ENCODE assay signal across 1 cellular context in the genomic region with DNA sequence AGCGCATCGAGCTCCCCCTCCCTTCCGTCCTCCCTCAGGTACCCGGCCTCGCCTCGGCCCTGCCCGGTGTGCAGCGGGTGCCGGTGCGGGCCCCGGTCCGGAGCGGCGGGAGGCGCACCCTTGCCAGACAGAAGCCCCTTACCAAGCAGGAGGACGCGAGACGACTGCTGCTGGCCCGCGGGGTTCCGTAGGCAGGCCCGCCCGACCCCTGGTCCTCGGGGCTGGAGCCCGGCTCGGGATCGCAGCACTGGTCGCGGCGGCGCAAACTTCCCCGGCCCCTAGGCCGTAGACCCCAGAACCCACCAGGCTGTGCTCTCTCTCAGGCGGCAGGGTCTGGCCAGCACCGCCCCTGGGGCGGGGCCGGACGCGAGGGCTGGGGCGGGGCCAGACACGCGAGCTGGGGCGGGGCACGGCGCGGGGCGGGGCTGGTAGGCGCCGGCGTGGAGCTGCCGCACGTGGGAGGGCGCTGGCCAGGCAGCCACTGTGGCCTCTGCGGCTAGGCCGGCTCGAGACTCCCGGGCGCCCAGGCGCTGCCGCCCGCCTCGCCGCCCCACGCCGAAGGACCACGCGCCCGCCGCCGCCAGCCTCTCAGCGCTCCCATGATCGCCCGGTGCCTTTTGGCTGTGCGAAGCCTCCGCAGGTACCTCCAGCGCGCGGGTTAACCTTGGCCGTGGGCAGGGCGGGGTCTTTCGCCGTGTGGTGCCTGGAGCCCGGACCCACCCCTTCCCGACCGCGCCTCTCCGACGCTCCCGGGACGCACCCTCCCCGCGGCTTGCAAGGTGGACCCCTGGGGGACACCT.
TF ChIP-seq lines count a peak whose summit lies in the region.

Gene NLN (plus strand): TSS at position 431 of the 800 bp plus-strand sequence. CDS start 169 bp downstream, at position 600.
A gene with protein sequence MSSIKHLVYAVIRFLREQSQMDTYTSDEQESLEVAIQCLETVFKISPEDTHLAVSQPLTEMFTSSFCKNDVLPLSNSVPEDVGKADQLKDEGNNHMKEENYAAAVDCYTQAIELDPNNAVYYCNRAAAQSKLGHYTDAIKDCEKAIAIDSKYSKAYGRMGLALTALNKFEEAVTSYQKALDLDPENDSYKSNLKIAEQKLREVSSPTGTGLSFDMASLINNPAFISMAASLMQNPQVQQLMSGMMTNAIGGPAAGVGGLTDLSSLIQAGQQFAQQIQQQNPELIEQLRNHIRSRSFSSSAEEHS (minus strand): TSS at position 335 of the 800 bp plus-strand sequence. CDS start 1,302 bp downstream, outside the sequence.

TF ChIP-seq in HepG2, 621 proteins besides CTCF, POLR2A, EP300 and RAD21 (continued from another document and continues in another):
- TF ChIP-seq, protein P1, sequence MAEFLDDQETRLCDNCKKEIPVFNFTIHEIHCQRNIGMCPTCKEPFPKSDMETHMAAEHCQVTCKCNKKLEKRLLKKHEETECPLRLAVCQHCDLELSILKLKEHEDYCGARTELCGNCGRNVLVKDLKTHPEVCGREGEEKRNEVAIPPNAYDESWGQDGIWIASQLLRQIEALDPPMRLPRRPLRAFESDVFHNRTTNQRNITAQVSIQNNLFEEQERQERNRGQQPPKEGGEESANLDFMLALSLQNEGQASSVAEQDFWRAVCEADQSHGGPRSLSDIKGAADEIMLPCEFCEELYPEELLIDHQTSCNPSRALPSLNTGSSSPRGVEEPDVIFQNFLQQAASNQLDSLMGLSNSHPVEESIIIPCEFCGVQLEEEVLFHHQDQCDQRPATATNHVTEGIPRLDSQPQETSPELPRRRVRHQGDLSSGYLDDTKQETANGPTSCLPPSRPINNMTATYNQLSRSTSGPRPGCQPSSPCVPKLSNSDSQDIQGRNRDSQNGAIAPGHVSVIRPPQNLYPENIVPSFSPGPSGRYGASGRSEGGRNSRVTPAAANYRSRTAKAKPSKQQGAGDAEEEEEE (CRISPR knock-in tag; IDR thresholded peaks at IDR 0.05; ENCODE audit: borderline replicate concordance) = no peak
- peak; percentile 44 for TF ChIP-seq ATF7-NPFF (CRISPR knock-in tag; IDR thresholded peaks at IDR 0.05; ENCODE audit: low read depth)
- TF ChIP-seq PBX3 (CRISPR knock-in tag; IDR thresholded peaks at IDR 0.05; ENCODE audit: borderline replicate concordance) = no peak
- TF ChIP-seq ZNF704 (CRISPR knock-in tag; IDR thresholded peaks at IDR 0.05; ENCODE audit: borderline replicate concordance) = no peak; the same call in 1 of the 2 replicates
- TF ChIP-seq ZBTB1 (CRISPR knock-in tag; IDR thresholded peaks at IDR 0.05; ENCODE audit: borderline replicate concordance) = no peak
- no peak for TF ChIP-seq ZFP37 (CRISPR knock-in tag; IDR thresholded peaks at IDR 0.05; ENCODE audit: borderline replicate concordance)
- no peak for TF ChIP-seq NONO (IDR thresholded peaks at IDR 0.05)
- no peak for TF ChIP-seq NONO (CRISPR knock-in tag; conservative IDR thresholded peaks at IDR 0.05)
- no peak for TF ChIP-seq ZNF335 (CRISPR knock-in tag; IDR thresholded peaks at IDR 0.05)
- TF ChIP-seq SMAD3 (CRISPR knock-in tag; IDR thresholded peaks at IDR 0.05) = no peak
- TF ChIP-seq MXD3 (CRISPR knock-in tag; IDR thresholded peaks at IDR 0.05) = peak; percentile 31; the same call in 1 of the 2 replicates
- TF ChIP-seq ZNF546 (CRISPR knock-in tag; conservative IDR thresholded peaks at IDR 0.05) = peak; percentile 76; the same call in 1 of the 2 replicates
- TF ChIP-seq ZGPAT (CRISPR knock-in tag; IDR thresholded peaks at IDR 0.05) = peak; percentile 81
- TF ChIP-seq SP1 (IDR thresholded peaks at IDR 0.05) = no peak
- peak; percentile 38; the same call in 1 of the 2 replicates for TF ChIP-seq SP1 (CRISPR knock-in tag; IDR thresholded peaks at IDR 0.05)
- TF ChIP-seq SP5 (CRISPR knock-in tag; IDR thresholded peaks at IDR 0.05; ENCODE audit: borderline replicate concordance, low read depth) = peak; percentile 51; the same call in 1 of the 2 replicates
- TF ChIP-seq MEF2D (CRISPR knock-in tag; IDR thresholded peaks at IDR 0.05) = no peak
- no peak for TF ChIP-seq ZNF337 (CRISPR knock-in tag; IDR thresholded peaks at IDR 0.05; ENCODE audit: borderline replicate concordance, low read depth)
- TF ChIP-seq RBM22 (optimal IDR thresholded peaks at IDR 0.05; ENCODE audit: low read length) = no peak
- TF ChIP-seq, protein P2, sequence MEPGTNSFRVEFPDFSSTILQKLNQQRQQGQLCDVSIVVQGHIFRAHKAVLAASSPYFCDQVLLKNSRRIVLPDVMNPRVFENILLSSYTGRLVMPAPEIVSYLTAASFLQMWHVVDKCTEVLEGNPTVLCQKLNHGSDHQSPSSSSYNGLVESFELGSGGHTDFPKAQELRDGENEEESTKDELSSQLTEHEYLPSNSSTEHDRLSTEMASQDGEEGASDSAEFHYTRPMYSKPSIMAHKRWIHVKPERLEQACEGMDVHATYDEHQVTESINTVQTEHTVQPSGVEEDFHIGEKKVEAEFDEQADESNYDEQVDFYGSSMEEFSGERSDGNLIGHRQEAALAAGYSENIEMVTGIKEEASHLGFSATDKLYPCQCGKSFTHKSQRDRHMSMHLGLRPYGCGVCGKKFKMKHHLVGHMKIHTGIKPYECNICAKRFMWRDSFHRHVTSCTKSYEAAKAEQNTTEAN (CRISPR knock-in tag; conservative IDR thresholded peaks at IDR 0.05) = no peak
- no peak for TF ChIP-seq ZSCAN22 (CRISPR knock-in tag; IDR thresholded peaks at IDR 0.05)
- no peak for TF ChIP-seq PTBP1 (IDR thresholded peaks at IDR 0.05; ENCODE audit: low read depth, low read length, poor library complexity, severe bottlenecking)
- TF ChIP-seq ZNF18 (CRISPR knock-in tag; IDR thresholded peaks at IDR 0.05; ENCODE audit: insufficient replicate concordance) = peak; percentile 38
- TF ChIP-seq MIER2 (CRISPR knock-in tag; IDR thresholded peaks at IDR 0.05) = no peak
- no peak for TF ChIP-seq TEAD2 (CRISPR knock-in tag; IDR thresholded peaks at IDR 0.05)
- 0 out of 2 replicates have a peak, but pooled peaks have one; percentile 55 for TF ChIP-seq SALL2 (CRISPR knock-in tag; IDR thresholded peaks at IDR 0.05)
- no peak for TF ChIP-seq AHR (CRISPR knock-in tag; IDR thresholded peaks at IDR 0.05)
- TF ChIP-seq ZNF264 (CRISPR knock-in tag; IDR thresholded peaks at IDR 0.05) = no peak
- TF ChIP-seq PHF8 (CRISPR knock-in tag; IDR thresholded peaks at IDR 0.05) = peak; percentile 91
- TF ChIP-seq, protein P3, sequence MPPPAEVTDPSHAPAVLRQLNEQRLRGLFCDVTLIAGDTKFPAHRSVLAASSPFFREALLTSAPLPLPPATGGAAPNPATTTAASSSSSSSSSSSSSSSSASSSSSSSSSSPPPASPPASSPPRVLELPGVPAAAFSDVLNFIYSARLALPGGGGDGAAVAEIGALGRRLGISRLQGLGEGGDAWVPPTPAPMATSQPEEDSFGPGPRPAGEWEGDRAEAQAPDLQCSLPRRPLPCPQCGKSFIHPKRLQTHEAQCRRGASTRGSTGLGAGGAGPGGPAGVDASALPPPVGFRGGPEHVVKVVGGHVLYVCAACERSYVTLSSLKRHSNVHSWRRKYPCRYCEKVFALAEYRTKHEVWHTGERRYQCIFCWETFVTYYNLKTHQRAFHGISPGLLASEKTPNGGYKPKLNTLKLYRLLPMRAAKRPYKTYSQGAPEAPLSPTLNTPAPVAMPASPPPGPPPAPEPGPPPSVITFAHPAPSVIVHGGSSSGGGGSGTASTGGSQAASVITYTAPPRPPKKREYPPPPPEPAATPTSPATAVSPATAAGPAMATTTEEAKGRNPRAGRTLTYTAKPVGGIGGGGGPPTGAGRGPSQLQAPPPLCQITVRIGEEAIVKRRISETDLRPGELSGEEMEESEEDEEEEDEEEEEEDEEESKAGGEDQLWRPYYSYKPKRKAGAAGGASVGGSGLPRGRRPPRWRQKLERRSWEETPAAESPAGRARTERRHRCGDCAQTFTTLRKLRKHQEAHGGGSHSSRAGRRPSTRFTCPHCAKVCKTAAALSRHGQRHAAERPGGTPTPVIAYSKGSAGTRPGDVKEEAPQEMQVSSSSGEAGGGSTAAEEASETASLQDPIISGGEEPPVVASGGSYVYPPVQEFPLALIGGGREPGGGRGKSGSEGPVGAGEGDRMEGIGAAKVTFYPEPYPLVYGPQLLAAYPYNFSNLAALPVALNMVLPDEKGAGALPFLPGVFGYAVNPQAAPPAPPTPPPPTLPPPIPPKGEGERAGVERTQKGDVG (CRISPR knock-in tag; IDR thresholded peaks at IDR 0.05; ENCODE audit: borderline replicate concordance) = peak; percentile 39; the same call in 1 of the 2 replicates
- no peak for TF ChIP-seq ZNF879 (CRISPR knock-in tag; IDR thresholded peaks at IDR 0.05)
- no peak for TF ChIP-seq ZNF121 (CRISPR knock-in tag; IDR thresholded peaks at IDR 0.05)
- peak; percentile 81 for TF ChIP-seq ZBTB7B (CRISPR knock-in tag; IDR thresholded peaks at IDR 0.05)
- no peak for TF ChIP-seq SIN3B (IDR thresholded peaks at IDR 0.05; ENCODE audit: low read length)
- peak; percentile 8; the same call in 1 of the 2 replicates for TF ChIP-seq POGZ (CRISPR knock-in tag; IDR thresholded peaks at IDR 0.05)
- TF ChIP-seq ZNF737 (CRISPR knock-in tag; IDR thresholded peaks at IDR 0.05; ENCODE audit: borderline replicate concordance) = no peak
- TF ChIP-seq ZNF251 (CRISPR knock-in tag; IDR thresholded peaks at IDR 0.05) = 0 out of 2 replicates have a peak, but pooled peaks have one; percentile 61
- TF ChIP-seq ZNF292 (CRISPR knock-in tag; IDR thresholded peaks at IDR 0.05; ENCODE audit: borderline replicate concordance, low read depth) = no peak
- TF ChIP-seq MTA3 (CRISPR knock-in tag; IDR thresholded peaks at IDR 0.05) = no peak
- no peak for TF ChIP-seq NCOA1 (CRISPR knock-in tag; IDR thresholded peaks at IDR 0.05)
- TF ChIP-seq ATF1 (CRISPR knock-in tag; IDR thresholded peaks at IDR 0.05) = no peak
- TF ChIP-seq HDAC6 (IDR thresholded peaks at IDR 0.05; ENCODE audit: low read depth, low read length) = no peak
- TF ChIP-seq ZHX1 (CRISPR knock-in tag; IDR thresholded peaks at IDR 0.05; ENCODE audit: low read depth) = no peak
- TF ChIP-seq EZH2 (conservative IDR thresholded peaks at IDR 0.05; ENCODE audit: low read depth, low read length) = no peak
- no peak for TF ChIP-seq ZNF780A (CRISPR knock-in tag; IDR thresholded peaks at IDR 0.05)
